ENCODE assay signal across 28 cellular contexts in the genomic region with DNA sequence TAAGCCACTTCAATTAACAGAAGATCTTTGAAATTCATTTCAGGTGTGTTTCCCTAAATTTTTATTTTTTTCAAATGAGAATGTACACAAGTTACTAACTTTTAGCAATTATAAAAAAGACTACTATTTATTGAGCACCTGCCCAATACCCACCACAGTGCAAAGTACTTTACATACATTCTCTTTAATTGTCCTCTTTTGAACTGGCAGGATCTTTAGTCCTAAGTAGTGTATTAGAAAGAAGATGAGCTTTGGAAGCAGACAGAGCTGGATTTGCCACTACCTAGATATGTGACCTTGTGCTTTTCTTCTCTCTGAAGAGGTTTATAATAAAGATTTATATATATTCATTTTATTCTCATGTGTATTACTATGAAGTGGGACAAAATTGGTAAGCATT.
"Had no signal": no experiment of that assay in that cellular context is flagged by ENCODE, and none has a peak within 500 bp of the region (broad histone marks: within the 10 kb centered on the region; RNA-seq: fewer than 3 reads in every experiment).

No MANE protein-coding gene starts in this region.

- H3K9me3 ChIP-seq: ovary, psoas muscle, right lobe of liver, sigmoid colon, stomach, thoracic aorta, thyroid gland, tibial nerve, upper lobe of left lung, vagina had no signal

- H3K27ac ChIP-seq: neural progenitor cell, ovary, parathyroid adenoma, psoas muscle, right lobe of liver, sigmoid colon, stomach, thoracic aorta, thyroid gland, tibial nerve, upper lobe of left lung, vagina had no signal

- H3K4me1 Mint-ChIP-seq: natural killer cell; stimulated activated effector memory CD8-positive, alpha-beta T cell treated with anti-CD3 and anti-CD28 coated beads, Interleukin-12 subunit alpha, Interleukin-12 subunit beta, amount 100 ng/mL, for 72 hours; stimulated activated naive B cell treated with anti-CD40 and anti-IgM and Interleukin-4, amounts not matched to agents 10 μg/mL and 1 μg/mL and 100 μg/mL, for 72 hours had no signal

- H3K4me1 ChIP-seq: right lobe of liver, sigmoid colon, stomach, tibial nerve, upper lobe of left lung, vagina had no signal

- DNase-seq: natural killer cell; occipital lobe; ovary; posterior cingulate gyrus; psoas muscle; right cardiac atrium; right lobe of liver; sigmoid colon; small intestine; stimulated activated CD4-positive, alpha-beta T cell treated with anti-CD3 and anti-CD28 coated beads, Interleukin-15, amount 100 ng/mL, for 24 hours; stimulated activated CD4-positive, alpha-beta T cell treated with anti-CD3 and anti-CD28 coated beads, Interleukin-2, amount 100 ng/mL, for 24 hours; stimulated activated CD4-positive, alpha-beta T cell treated with anti-CD3 and anti-CD28 coated beads, Interleukin-2, amount 100 ng/mL, for 48 hours; stimulated activated CD4-positive, alpha-beta T cell treated with anti-CD3 and anti-CD28 coated beads, Interleukin-4, amount 100 ng/mL, for 24 hours; stimulated activated naive B cell treated with anti-CD40 and anti-IgM and Interleukin-4, amounts not matched to agents 10 μg/mL and 1 μg/mL and 100 μg/mL, for 72 hours; stimulated activated naive CD4-positive, alpha-beta T cell treated with Interleukin-2 at 50 U/mL for 16 hours; stomach; thyroid gland; trophoblast cell; upper lobe of left lung had no signal

- H3K27me3 ChIP-seq: neural progenitor cell, ovary, right lobe of liver, sigmoid colon, stomach, thyroid gland, tibial nerve, upper lobe of left lung, vagina had no signal

- H3K4me2 ChIP-seq: neural progenitor cell had no signal

- H3K36me3 Mint-ChIP-seq: natural killer cell; neural progenitor cell; stimulated activated effector memory CD8-positive, alpha-beta T cell treated with anti-CD3 and anti-CD28 coated beads, Interleukin-12 subunit alpha, Interleukin-12 subunit beta, amount 100 ng/mL, for 72 hours had no signal

- ATAC-seq: natural killer cell; psoas muscle; right cardiac atrium; right lobe of liver; stimulated activated effector memory CD8-positive, alpha-beta T cell treated with anti-CD3 and anti-CD28 coated beads, Interleukin-12 subunit alpha, Interleukin-12 subunit beta, amount 100 ng/mL, for 72 hours; stimulated activated naive B cell treated with anti-CD40 and anti-IgM and Interleukin-4, amounts not matched to agents 10 μg/mL and 1 μg/mL and 100 μg/mL, for 72 hours had no signal

- H3K36me3 ChIP-seq: neural progenitor cell, ovary, right lobe of liver, sigmoid colon, stomach, thoracic aorta, thyroid gland, tibial nerve, upper lobe of left lung, vagina had no signal

- H3K27ac Mint-ChIP-seq: natural killer cell; nephron; neural progenitor cell; progenitor cell of endocrine pancreas; stimulated activated effector memory CD8-positive, alpha-beta T cell treated with anti-CD3 and anti-CD28 coated beads, Interleukin-12 subunit alpha, Interleukin-12 subunit beta, amount 100 ng/mL, for 72 hours; stimulated activated naive B cell treated with anti-CD40 and anti-IgM and Interleukin-4, amounts not matched to agents 10 μg/mL and 1 μg/mL and 100 μg/mL, for 72 hours; stimulated activated naive CD8-positive, alpha-beta T cell treated with anti-CD3 and anti-CD28 coated beads, Interleukin-15, Interleukin-2, amounts not matched to agents 100 ng/mL and 50 ng/mL, for 24 hours had no signal

- H3K27me3 Mint-ChIP-seq: progenitor cell of endocrine pancreas; stimulated activated naive B cell treated with anti-CD40 and anti-IgM and Interleukin-4, amounts not matched to agents 10 μg/mL and 1 μg/mL and 100 μg/mL, for 72 hours; stimulated activated naive CD8-positive, alpha-beta T cell treated with anti-CD3 and anti-CD28 coated beads, Interleukin-15, Interleukin-2, amounts not matched to agents 100 ng/mL and 50 ng/mL, for 24 hours had no signal

- H2AFZ ChIP-seq: parathyroid adenoma had no signal

- H3K4me3 ChIP-seq: neural progenitor cell, ovary, psoas muscle, right lobe of liver, sigmoid colon, stomach, thoracic aorta, thyroid gland, tibial nerve, upper lobe of left lung, vagina had no signal

- H3K9me3 Mint-ChIP-seq: natural killer cell; nephron; stimulated activated effector memory CD8-positive, alpha-beta T cell treated with anti-CD3 and anti-CD28 coated beads, Interleukin-12 subunit alpha, Interleukin-12 subunit beta, amount 100 ng/mL, for 72 hours; stimulated activated naive CD8-positive, alpha-beta T cell treated with anti-CD3 and anti-CD28 coated beads, Interleukin-15, Interleukin-2, amounts not matched to agents 100 ng/mL and 50 ng/mL, for 24 hours had no signal

- H3K4me3 Mint-ChIP-seq: natural killer cell; nephron; neural progenitor cell; stimulated activated effector memory CD8-positive, alpha-beta T cell treated with anti-CD3 and anti-CD28 coated beads, Interleukin-12 subunit alpha, Interleukin-12 subunit beta, amount 100 ng/mL, for 72 hours; stimulated activated naive B cell treated with anti-CD40 and anti-IgM and Interleukin-4, amounts not matched to agents 10 μg/mL and 1 μg/mL and 100 μg/mL, for 72 hours; stimulated activated naive CD8-positive, alpha-beta T cell treated with anti-CD3 and anti-CD28 coated beads, Interleukin-15, Interleukin-2, amounts not matched to agents 100 ng/mL and 50 ng/mL, for 24 hours had no signal
